Comparison of ENCODE assay signal across 22 cellular contexts in the genomic region with DNA sequence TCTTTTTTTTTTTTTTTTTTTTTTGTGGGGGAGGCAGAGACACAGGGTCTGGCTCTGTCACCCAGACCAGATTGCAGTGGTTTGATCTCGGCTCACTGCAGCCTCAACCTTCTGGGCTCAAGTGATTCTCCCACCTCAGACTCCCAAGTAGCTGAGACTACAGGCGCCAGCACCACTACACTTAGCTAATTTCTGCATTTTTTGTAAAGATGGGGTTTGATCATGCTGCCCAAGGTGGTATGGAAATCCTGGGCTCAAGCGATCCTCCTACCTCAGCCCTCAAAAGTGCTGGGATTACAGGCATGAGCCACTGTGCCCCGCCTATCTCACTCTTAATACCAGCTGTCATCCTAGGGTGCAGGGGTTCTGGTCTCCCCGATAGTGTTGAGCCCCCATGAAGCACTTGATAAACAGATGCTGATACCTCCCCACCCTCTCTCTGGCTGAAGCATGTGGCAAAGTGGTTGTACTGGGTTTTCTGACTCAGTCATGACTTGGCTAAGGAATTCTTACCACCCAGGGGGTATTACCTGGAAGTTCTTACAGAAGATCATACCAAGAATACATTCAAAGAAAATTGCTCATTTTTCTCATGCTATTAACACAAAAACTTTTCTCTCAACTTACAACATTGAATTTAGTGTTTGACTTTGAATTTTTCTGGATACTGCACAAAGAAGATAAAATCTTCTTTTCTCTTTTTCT.
A peak's percentile ranks its signal among the peaks of the same experiment; 100 is the strongest.
DNase-seq lines count a peak whose midpoint lies in the region; ATAC-seq and TF ChIP-seq lines count a peak whose summit lies in the region.
"Had no signal": no experiment of that assay in that cellular context is flagged by ENCODE, and none has a peak within 500 bp of the region (broad histone marks: within the 10 kb centered on the region; RNA-seq: fewer than 3 reads in every experiment).

No MANE protein-coding gene starts in this region.

- peaks cover 14% of the 10 kb centered on the region for H3K4me1 Mint-ChIP-seq in type B pancreatic cell (ENCODE audit: unreplicated experiment)
- H3K4me1 Mint-ChIP-seq: neural crest cell had no signal

- no peaks in the 10 kb centered on the region for H3K9me3 ChIP-seq in esophagus squamous epithelium
- H3K9me3 ChIP-seq: BE2C, transverse colon had no signal

- TF ChIP-seq POLR2A in esophagus squamous epithelium (IDR thresholded peaks at IDR 0.05): no peak

- no peak overlapping the region for H3K27ac ChIP-seq in foreskin keratinocyte
- no peak overlapping the region for H3K27ac ChIP-seq in esophagus squamous epithelium
- H3K27ac ChIP-seq: transverse colon had no signal

- H3K36me3 Mint-ChIP-seq in type B pancreatic cell: no peaks in the 10 kb centered on the region

- DNase-seq in LHCN-M2 (ENCODE audit: low read depth): peak; percentile 80
- DNase-seq in amniotic epithelial cell (ENCODE audit: low read depth): peak; percentile 77
- DNase-seq in foreskin keratinocyte: peak; percentile 36 to 78
- DNase-seq in type B pancreatic cell (ENCODE audit: extremely low spot score, unreplicated experiment): peak; percentile 11
- no peak for DNase-seq in esophagus squamous epithelium (lab: John Stamatoyannopoulos, UW)
- DNase-seq in NCI-H1092 (lab: John Stamatoyannopoulos, UW): no peak
- DNase-seq in stimulated activated CD4-positive, alpha-beta T cell treated with anti-CD3 and anti-CD28 coated beads, Interleukin-4, amount 100 ng/mL, for 1 hour: no peak
- DNase-seq: amniotic stem cell; BE2C; cerebellar nuclear complex; COR-L47; effector CD4-positive, alpha-beta T cell; head of caudate nucleus; HFFc6; NCI-H146; NCI-H2171; NCI-H526; SHP77; stimulated activated CD4-positive, alpha-beta T cell treated with anti-CD3 and anti-CD28 coated beads, Interleukin-1b, Interleukin-23, amount 100 ng/mL, for 48 hours; stimulated activated naive CD8-positive, alpha-beta T cell treated with anti-CD3 and anti-CD28 coated beads, Interleukin-15, Interleukin-2, amounts not matched to agents 100 U/mL and 50 U/mL, for 24 hours; transverse colon had no signal

- H3K36me3 ChIP-seq in esophagus squamous epithelium: no peaks in the 10 kb centered on the region
- H3K36me3 ChIP-seq: BE2C, transverse colon had no signal

- H3K27ac Mint-ChIP-seq in type B pancreatic cell: no peak overlapping the region
- H3K27ac Mint-ChIP-seq: HFFc6 had no signal

- H3K4me1 ChIP-seq in foreskin keratinocyte (peaks cover 8% of the 10 kb centered on the region), esophagus squamous epithelium (no peaks in the 10 kb centered on the region)
- H3K4me1 ChIP-seq: BE2C, transverse colon had no signal

- TF ChIP-seq CTCF in foreskin keratinocyte (conservative IDR thresholded peaks at IDR 0.05) (no peak), type B pancreatic cell (conservative IDR thresholded peaks at IDR 0.05) (no peak), esophagus squamous epithelium (IDR thresholded peaks at IDR 0.05) (no peak)

- no peak overlapping the region for H3K4me3 Mint-ChIP-seq in type B pancreatic cell
- H3K4me3 Mint-ChIP-seq: HFFc6, neural crest cell had no signal

- WGBS in esophagus squamous epithelium, 2 donors: 70 to 77% methylated on average over 2 to 4 of the region's 5 CpGs

- peaks cover 5% of the 10 kb centered on the region for H3K9me3 Mint-ChIP-seq in type B pancreatic cell
- H3K9me3 Mint-ChIP-seq: HFFc6 had no signal

- intact Hi-C loops in esophagus squamous epithelium (cut with DNase I): no loop called here

- H3K27me3 Mint-ChIP-seq in type B pancreatic cell: no peaks in the 10 kb centered on the region

- H3K27me3 ChIP-seq in foreskin keratinocyte (no peaks in the 10 kb centered on the region), esophagus squamous epithelium (peaks cover 0 to 13% (median 0%) of the 10 kb centered on the region in 4 donors)
- H3K27me3 ChIP-seq: BE2C, transverse colon had no signal

- H3K4me3 ChIP-seq in esophagus squamous epithelium: no peak overlapping the region
- H3K4me3 ChIP-seq: transverse colon had no signal

- ATAC-seq in foreskin keratinocyte: peak; percentile 80
- ATAC-seq: stimulated activated naive CD8-positive, alpha-beta T cell treated with anti-CD3 and anti-CD28 coated beads, Interleukin-15, Interleukin-2, amounts not matched to agents 100 U/mL and 50 U/mL, for 24 hours had no signal

Comparison
In these comparisons a context has a peak if more than half of its experiments do, and no peak if none do; other contexts are left out.
1. DNase-seq: peak in LHCN-M2 (single experiment), amniotic epithelial cell (single experiment), foreskin keratinocyte (2 of 2) and type B pancreatic cell (single experiment); none in esophagus squamous epithelium (single experiment), NCI-H1092 (single experiment) and stimulated activated CD4-positive, alpha-beta T cell treated with anti-CD3 and anti-CD28 coated beads, Interleukin-4, amount 100 ng/mL, for 1 hour (single experiment).